In genomic region chr11:71282581-71283351, GRCh38 we compare ENCODE assay signal across 18 cellular contexts. TPM values are rescaled to one million over a fixed set of nuclear protein-coding genes. Genes with fewer than 3 reads are reported as not detected.
DNase-seq lines count a peak whose midpoint lies in the region; ATAC-seq, FAIRE-seq and TF ChIP-seq lines count a peak whose summit lies in the region.
"Had no signal": no experiment of that assay in that cellular context is flagged by ENCODE, and none has a peak within 500 bp of the region (broad histone marks: within the 10 kb centered on the region; RNA-seq: fewer than 3 reads in every experiment).

No MANE protein-coding gene starts in this region.

- intact Hi-C loops in HCT116 (cut with micrococcal nuclease) (no loop called here), Panc1 (cut with micrococcal nuclease; ENCODE audit: unreplicated experiment) (no loop called here)

- TF ChIP-seq RAD21 in HCT116 (IDR thresholded peaks at IDR 0.05; ENCODE audit: low read depth): no peak

- peak overlapping the region; percentile 31 for H2AFZ ChIP-seq in HCT116 (ENCODE audit: low read depth, low read length, poor library complexity, severe bottlenecking)

- RAD21 ChIA-PET in HCT116 (lab: Charles Lee; ENCODE audit: low non-redundant PET in 1 of 2, low total read pairs in 2 of 2, uncharacterized antibody in 2 of 2, unreplicated experiment in 2 of 2): no interaction called here

- ATAC-seq in HCT116: peak; percentile 72
- 0 out of 2 replicates have a peak, but pooled peaks have one; percentile 29 for ATAC-seq in Panc1
- no peak for ATAC-seq in left lobe of liver
- ATAC-seq: activated CD8-positive, alpha-beta T cell treated with anti-CD3 and anti-CD28 coated beads for 36 hours; T-cell had no signal

- TF ChIP-seq CTCF in HCT116 (IDR thresholded peaks at IDR 0.05 in 2 of 3, conservative IDR thresholded peaks at IDR 0.05 in 1 of 3; ENCODE audit: borderline replicate concordance in 1 of 3, insufficient read depth in 1 of 3, low read depth in 2 of 3, low read length in 2 of 3) (no peak), Panc1 (IDR thresholded peaks at IDR 0.05) (no peak), BE2C (IDR thresholded peaks at IDR 0.05; ENCODE audit: low read depth, low read length) (no peak)

- no peaks in the 10 kb centered on the region for H3K9me2 ChIP-seq in HCT116 (ENCODE audit: insufficient read depth)

- no peaks in the 10 kb centered on the region for H3K79me2 ChIP-seq in HCT116 (ENCODE audit: insufficient read depth, low read length)

- DNase-seq in HCT116 (ENCODE audit: low read depth, low spot score): peak; percentile 16
- no peak for DNase-seq in Panc1 (ENCODE audit: low read depth, low spot score)
- DNase-seq in left lobe of liver (ENCODE audit: low spot score): peak; percentile 34
- peak; percentile 30 for DNase-seq in small intestine
- no peak for DNase-seq in stimulated activated naive CD4-positive, alpha-beta T cell treated with Interleukin-2 at 50 U/mL for 16 hours (lab: John Stamatoyannopoulos, UW)
- no peak for DNase-seq in pons (ENCODE audit: low spot score)
- DNase-seq in SKM-1 (lab: John Stamatoyannopoulos, UW; ENCODE audit: unreplicated experiment): no peak
- no peak for DNase-seq in BE2C
- DNase-seq: activated CD8-positive, alpha-beta T cell treated with anti-CD3 and anti-CD28 coated beads for 36 hours; DMS79; GOT3; NCI-H1417 treated with DMSO at 0.1 percent for 48 hours; NCI-H2227 treated with DMSO at 0.1 percent for 48 hours; NK-92 treated with Interleukin-12 subunit alpha and Interleukin-12 subunit beta, amount 100 ng/mL, for 24 hours; thyroid gland had no signal

- no peaks in the 10 kb centered on the region for H3K27me3 ChIP-seq in HCT116 (ENCODE audit: insufficient read depth, low read length)
- no peaks in the 10 kb centered on the region for H3K27me3 ChIP-seq in Panc1 (ENCODE audit: control insufficient read depth, insufficient read depth, low read length)
- H3K27me3 ChIP-seq in small intestine (ENCODE audit: control insufficient read depth in 2 of 2, insufficient read depth in 2 of 2, low read length in 2 of 2): no peaks in the 10 kb centered on the region
- H3K27me3 ChIP-seq in BE2C: peaks cover 4% of the 10 kb centered on the region; the same call in 1 of the 2 replicates
- H3K27me3 ChIP-seq: adrenal gland; BLaER1 treated with 17β-estradiol and CSF1 and Interleukin-3, amounts not matched to agents 10 nM and 100 nM; thyroid gland had no signal

- no peak for TF ChIP-seq POLR2A in HCT116 (IDR thresholded peaks at IDR 0.05; ENCODE audit: borderline replicate concordance, extremely low read depth, insufficient read depth, insufficient read length)

- no peak overlapping the region for H3K27ac ChIP-seq in HCT116 (ENCODE audit: low read depth, low read length)
- no peak overlapping the region for H3K27ac ChIP-seq in Panc1 (ENCODE audit: low read length)
- H3K27ac ChIP-seq in small intestine (ENCODE audit: low read depth in 1 of 2, low read length in 1 of 2): peak overlapping the region in 1 of 2 donors; percentile 22
- H3K27ac ChIP-seq: adrenal gland; BLaER1 treated with 17β-estradiol and CSF1 and Interleukin-3, amounts not matched to agents 10 nM and 100 nM; thyroid gland had no signal

- WGBS in small intestine, 3 donors: 40 to 65% (median 59%) methylated on average over 15 of the region's 15 CpGs

- peak overlapping the region; percentile 17; the same call in 1 of the 2 replicates for H3K4me2 ChIP-seq in HCT116 (ENCODE audit: low read length)
- H3K4me2 ChIP-seq: BLaER1 treated with 17β-estradiol and CSF1 and Interleukin-3, amounts not matched to agents 10 nM and 100 nM had no signal

- H3K4me3 ChIP-seq in HCT116 (replicated peaks in 1 of 2; ENCODE audit: low read depth in 1 of 2, low read length in 2 of 2): no peak overlapping the region
- no peak overlapping the region for H3K4me3 ChIP-seq in Panc1 (ENCODE audit: low read depth in 2 of 2, low read length in 2 of 2)
- H3K4me3 ChIP-seq in small intestine (ENCODE audit: low read depth in 1 of 2, low read length in 2 of 2): no peak overlapping the region
- no peak overlapping the region for H3K4me3 ChIP-seq in BE2C (ENCODE audit: low read depth, low read length)
- H3K4me3 ChIP-seq: adrenal gland; BLaER1 treated with 17β-estradiol and CSF1 and Interleukin-3, amounts not matched to agents 10 nM and 100 nM; thyroid gland had no signal

- no peak for FAIRE-seq in small intestine (lab: Jason Lieb, UNC)

- in situ Hi-C loops in Panc1 (cut with HindIII; ENCODE audit: low pct_unique_long_range_greater_than_20kb, low sequenced_read_pairs): no loop called here

- H3K36me3 ChIP-seq in HCT116 (ENCODE audit: control insufficient read depth in 1 of 2, insufficient read depth in 2 of 2, low read length in 2 of 2) (no peaks in the 10 kb centered on the region), Panc1 (ENCODE audit: control insufficient read depth, insufficient read depth, low read length) (no peaks in the 10 kb centered on the region), small intestine (ENCODE audit: control insufficient read depth in 2 of 2, insufficient read depth in 2 of 2, low read length in 2 of 2) (no peaks in the 10 kb centered on the region), BE2C (no peaks in the 10 kb centered on the region)
- H3K36me3 ChIP-seq: adrenal gland; BLaER1 treated with 17β-estradiol and CSF1 and Interleukin-3, amounts not matched to agents 10 nM and 100 nM; thyroid gland had no signal

- BruUV-seq in HCT116 (replicated peaks; lab: Mats Ljungman, UMichigan) (no TSS peak), Panc1 (replicated peaks; lab: Mats Ljungman, UMichigan) (no TSS peak)

- H3K4me1 ChIP-seq in HCT116 (ENCODE audit: control insufficient read depth in 1 of 2, insufficient read depth in 2 of 2, low read length in 2 of 2) (peaks cover 14 to 39% of the 10 kb centered on the region in 2 experiments), Panc1 (ENCODE audit: control insufficient read depth, insufficient read depth, low read length) (no peaks in the 10 kb centered on the region), small intestine (ENCODE audit: control insufficient read depth in 2 of 2, insufficient read depth in 1 of 2, low read depth in 1 of 2, low read length in 1 of 2) (no peaks in the 10 kb centered on the region), BE2C (no peaks in the 10 kb centered on the region)
- H3K4me1 ChIP-seq: adrenal gland; BLaER1 treated with 17β-estradiol and CSF1 and Interleukin-3, amounts not matched to agents 10 nM and 100 nM had no signal

- H3K9ac ChIP-seq in HCT116 (ENCODE audit: low read length): no peak overlapping the region
- H3K9ac ChIP-seq: BLaER1 treated with 17β-estradiol and CSF1 and Interleukin-3, amounts not matched to agents 10 nM and 100 nM had no signal

- no peaks in the 10 kb centered on the region for H4K20me1 ChIP-seq in HCT116 (ENCODE audit: insufficient read depth)
- H4K20me1 ChIP-seq: BLaER1 treated with 17β-estradiol and CSF1 and Interleukin-3, amounts not matched to agents 10 nM and 100 nM had no signal

- POLR2A ChIA-PET in HCT116 (lab: Charles Lee): no interaction called here
- POLR2A ChIA-PET in Panc1 (lab: Charles Lee): no interaction called here

- H3K9me3 ChIP-seq in HCT116 (ENCODE audit: control insufficient read depth in 1 of 2, insufficient read depth in 1 of 2, low read depth in 1 of 2, low read length in 2 of 2) (no peaks in the 10 kb centered on the region), Panc1 (ENCODE audit: control insufficient read depth, insufficient read depth, low read depth, low read length) (no peaks in the 10 kb centered on the region), small intestine (ENCODE audit: control insufficient read depth, low read depth) (no peaks in the 10 kb centered on the region), BE2C (no peaks in the 10 kb centered on the region)
- H3K9me3 ChIP-seq: adrenal gland; BLaER1 treated with 17β-estradiol and CSF1 and Interleukin-3, amounts not matched to agents 10 nM and 100 nM; thyroid gland had no signal

- CTCF ChIA-PET in HCT116 (lab: Charles Lee) (no interaction called here), Panc1 (lab: Charles Lee) (no interaction called here)

TF ChIP-seq in HCT116, 20 proteins besides CTCF, POLR2A, EP300 and RAD21 (continues in another document):
- no peak for TF ChIP-seq TCF7L2 (IDR thresholded peaks at IDR 0.05; ENCODE audit: borderline replicate concordance, extremely low read depth, insufficient read depth, insufficient read length)
- no peak for TF ChIP-seq ZNF274 (IDR thresholded peaks at IDR 0.05; ENCODE audit: low read depth, low read length)
- TF ChIP-seq REST (IDR thresholded peaks at IDR 0.05; ENCODE audit: low read depth): no peak
- TF ChIP-seq ELF1 (IDR thresholded peaks at IDR 0.05; ENCODE audit: borderline replicate concordance, low read depth): no peak
- TF ChIP-seq ZFX (IDR thresholded peaks at IDR 0.05): no peak
- TF ChIP-seq CEBPB (IDR thresholded peaks at IDR 0.05; ENCODE audit: low read depth): no peak

RNA-seq across cellular contexts. Expression of gene SHANK2, which starts 30.4 kb away (rescaled TPM):
- 16.9 TPM for total RNA-seq in HCT116 (2021; ENCODE audit: unreplicated experiment)
- polyA plus RNA-seq in HCT116 (2012): 7.1 and 7.3 TPM in 2 replicates
- total RNA-seq in Panc1 (2021; ENCODE audit: unreplicated experiment): 1.7 TPM
- polyA plus RNA-seq in Panc1 (2012; ENCODE audit: insufficient read length): 1.0 TPM
- 33.8 TPM for total RNA-seq in left lobe of liver
- 1 to 10 TPM; 2.2 to 5.1 (median 2.4) TPM for polyA plus RNA-seq in small intestine
- 9.0 TPM for polyA plus RNA-seq in BE2C (2012; ENCODE audit: insufficient read depth, insufficient read length, low read depth)
- total RNA-seq: activated CD8-positive, alpha-beta T cell treated with anti-CD3 and anti-CD28 coated beads for 36 hours had no signal

Comparison
In these comparisons a context has a peak if more than half of its experiments do, and no peak if none do; other contexts are left out.
1. DNase-seq: peak in HCT116 (single experiment), left lobe of liver (single experiment) and small intestine (single experiment); none in Panc1 (single experiment), stimulated activated naive CD4-positive, alpha-beta T cell treated with Interleukin-2 at 50 U/mL for 16 hours (single experiment), pons (single experiment), SKM-1 (single experiment) and BE2C (single experiment).